Comparison of ENCODE assay signal across 9 cellular contexts in the genomic region with DNA sequence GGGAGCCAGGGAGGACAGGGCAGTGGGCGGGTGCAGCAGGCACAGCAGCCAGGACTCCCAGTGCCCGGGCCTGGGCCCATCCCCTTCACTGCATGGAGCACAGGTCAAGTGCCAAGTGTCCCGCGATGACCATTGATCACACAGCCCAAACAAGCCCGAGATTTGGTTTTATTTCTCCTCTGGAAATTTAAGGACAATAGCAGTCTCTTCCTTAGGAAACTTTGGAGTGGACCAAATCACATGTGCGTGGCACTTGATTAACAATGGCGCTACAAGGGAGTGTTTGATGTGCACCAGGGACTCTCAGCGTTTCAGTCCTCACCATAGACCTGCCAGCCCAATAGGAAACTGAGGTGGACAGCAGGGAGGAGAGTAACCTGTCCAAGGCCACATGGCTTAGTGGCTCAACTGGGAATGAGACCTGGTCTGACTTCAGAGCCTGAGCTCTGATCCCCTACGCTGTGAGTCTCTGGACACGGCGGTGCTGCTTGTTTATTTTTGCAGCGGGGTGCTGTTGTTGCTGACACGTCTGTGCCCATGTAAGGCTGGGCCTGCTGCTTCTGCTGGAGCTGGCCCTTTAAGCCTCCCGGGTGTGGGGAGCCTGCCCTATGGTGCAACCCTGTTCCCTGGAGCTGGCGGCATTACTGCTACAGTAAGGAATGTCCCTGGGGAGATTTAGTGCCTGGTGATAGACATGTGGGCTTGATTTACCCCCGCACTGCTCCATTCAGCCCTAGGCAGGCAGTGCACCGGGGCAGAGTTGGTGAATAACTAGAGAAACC.
A peak's percentile ranks its signal among the peaks of the same experiment; 100 is the strongest.
DNase-seq lines count a peak whose midpoint lies in the region; ATAC-seq and TF ChIP-seq lines count a peak whose summit lies in the region.
"Had no signal": no experiment of that assay in that cellular context is flagged by ENCODE, and none has a peak within 500 bp of the region (broad histone marks: within the 10 kb centered on the region; RNA-seq: fewer than 3 reads in every experiment).

No MANE protein-coding gene starts in this region.

- peak overlapping the region in 4 of 5 experiments; percentile 15 to 70 (median 60) for H3K27ac Mint-ChIP-seq in brain
- H3K27ac Mint-ChIP-seq: activated B cell treated with CpG ODN at 0.5 μM for 24 hours had no signal

- H3K36me3 Mint-ChIP-seq in brain = no peaks in the 10 kb centered on the region

- H3K9me3 ChIP-seq in aorta (ENCODE audit: control insufficient read depth, low read length) = no peaks in the 10 kb centered on the region

- ATAC-seq in Right ventricle myocardium inferior (peak; percentile 89), left lobe of liver (peak; percentile 79), aorta (ENCODE audit: low FRiP score) (peak; percentile 91), HG02852 (IDR thresholded peaks at IDR 0.05; ENCODE audit: unreplicated experiment) (no peak), GM18873 (IDR thresholded peaks at IDR 0.05; ENCODE audit: low FRiP score, unreplicated experiment) (no peak)

- peaks cover 7% of the 10 kb centered on the region for H3K27me3 Mint-ChIP-seq in brain

- no peaks in the 10 kb centered on the region for H3K4me1 ChIP-seq in aorta (ENCODE audit: control insufficient read depth in 1 of 2, insufficient read depth in 2 of 2, low read length in 2 of 2)

- no peaks in the 10 kb centered on the region for H3K36me3 ChIP-seq in aorta (ENCODE audit: control insufficient read depth in 1 of 2, insufficient read depth in 2 of 2, low read length in 1 of 2)

- no peaks in the 10 kb centered on the region for H3K27me3 ChIP-seq in aorta (ENCODE audit: control insufficient read depth in 1 of 2, insufficient read depth in 2 of 2, low read length in 1 of 2)

- H3K27ac ChIP-seq in aorta (ENCODE audit: low read depth in 1 of 2, low read length in 2 of 2) = peak overlapping the region in 1 of 2 donors; percentile 55

- H3K4me3 ChIP-seq in aorta (ENCODE audit: low read length in 2 of 2) = no peak overlapping the region

- H3K4me3 Mint-ChIP-seq in brain = peak overlapping the region in 1 of 5 experiments; percentile 60
- H3K4me3 Mint-ChIP-seq: activated B cell treated with CpG ODN at 0.5 μM for 24 hours had no signal

- TF ChIP-seq CTCF in brain (conservative IDR thresholded peaks at IDR 0.05) = no peak

- 32 to 35% methylated on average over 17 of the region's 17 CpGs for WGBS in aorta, 2 donors

- DNase-seq in Right ventricle myocardium inferior (ENCODE audit: missing footprints) = peak; percentile 80
- no peak for DNase-seq in cardiac septum (ENCODE audit: low spot score)
- peak; percentile 88 for DNase-seq in left lobe of liver (ENCODE audit: low spot score)
- peak; percentile 89 to 91 for DNase-seq in aorta
- no peak for DNase-seq in NCI-H446 (lab: John Stamatoyannopoulos, UW)
- DNase-seq: activated B cell treated with CpG ODN at 0.5 μM for 24 hours had no signal

- H3K4me1 Mint-ChIP-seq in brain = peaks cover 45% of the 10 kb centered on the region
- H3K4me1 Mint-ChIP-seq: activated B cell treated with CpG ODN at 0.5 μM for 24 hours had no signal

- peaks cover 0 to 3% (median 0%) of the 10 kb centered on the region in 5 experiments for H3K9me3 Mint-ChIP-seq in brain
- H3K9me3 Mint-ChIP-seq: activated B cell treated with CpG ODN at 0.5 μM for 24 hours had no signal

- intact Hi-C loops in Right ventricle myocardium inferior (cut with DNase I) = no loop called here
- intact Hi-C loops in cardiac septum (cut with DNase I) = no loop called here
- intact Hi-C loops in aorta (cut with DNase I) = loop anchor here (5.0 kb wide), 1 partner anchor 68 kb away; no protein-coding TSS in a partner anchor

Comparison
In these comparisons a context has a peak if more than half of its experiments do, and no peak if none do; other contexts are left out.
1. DNase-seq: peak in Right ventricle myocardium inferior (single experiment), left lobe of liver (single experiment) and aorta (2 of 2); none in cardiac septum (single experiment) and NCI-H446 (0 of 2).
2. ATAC-seq: peak in Right ventricle myocardium inferior (single experiment), left lobe of liver (single experiment) and aorta (single experiment); none in HG02852 (single experiment) and GM18873 (single experiment).
3. intact Hi-C loops: an anchor here in aorta (5.0 kb wide); none called in Right ventricle myocardium inferior and cardiac septum.